ENCODE assay signal across 1 cellular context in genomic region chr5:140265845-140266244, GRCh38.
TF ChIP-seq lines count a peak whose summit lies in the region.

No MANE protein-coding gene starts in this region.

TF ChIP-seq in WTC11, 78 proteins besides CTCF, POLR2A, EP300 and RAD21 (continued from another document):
- TF ChIP-seq PRDM15 (CRISPR knock-in tag; IDR thresholded peaks at IDR 0.05) (no peak), CREM (CRISPR knock-in tag; IDR thresholded peaks at IDR 0.05) (no peak), FOXP1 (CRISPR knock-in tag; IDR thresholded peaks at IDR 0.05; ENCODE audit: borderline replicate concordance) (no peak), PREB (CRISPR knock-in tag; IDR thresholded peaks at IDR 0.05; ENCODE audit: borderline replicate concordance) (no peak), ZNF425 (CRISPR knock-in tag; conservative IDR thresholded peaks at IDR 0.05) (no peak), RELA (CRISPR knock-in tag; IDR thresholded peaks at IDR 0.05; ENCODE audit: borderline replicate concordance) (no peak), NFYB (CRISPR knock-in tag; conservative IDR thresholded peaks at IDR 0.05; ENCODE audit: low read depth) (no peak), ZNF532 (CRISPR knock-in tag; IDR thresholded peaks at IDR 0.05; ENCODE audit: borderline replicate concordance) (no peak), TP53 (CRISPR knock-in tag; IDR thresholded peaks at IDR 0.05) (no peak), ZBTB21 (CRISPR knock-in tag; IDR thresholded peaks at IDR 0.05; ENCODE audit: borderline replicate concordance) (no peak), ATF3 (CRISPR knock-in tag; conservative IDR thresholded peaks at IDR 0.05) (no peak), MAX (CRISPR knock-in tag; IDR thresholded peaks at IDR 0.05) (no peak), FOXK1 (CRISPR knock-in tag; IDR thresholded peaks at IDR 0.05) (no peak), E2F1 (CRISPR knock-in tag; IDR thresholded peaks at IDR 0.05) (no peak), ZNF512 (CRISPR knock-in tag; IDR thresholded peaks at IDR 0.05; ENCODE audit: borderline replicate concordance) (no peak)
